ENCODE assay signal across 16 cellular contexts in genomic region chr10:72846225-72846624, GRCh38. TPM values are rescaled to one million over a fixed set of nuclear protein-coding genes. Genes with fewer than 3 reads are reported as not detected.
DNase-seq lines count a peak whose midpoint lies in the region; ATAC-seq, FAIRE-seq and TF ChIP-seq lines count a peak whose summit lies in the region.
"Had no signal": no experiment of that assay in that cellular context is flagged by ENCODE, and none has a peak within 500 bp of the region (broad histone marks: within the 10 kb centered on the region; RNA-seq: fewer than 3 reads in every experiment).

No MANE protein-coding gene starts in this region.

- FAIRE-seq in A549 (lab: Jason Lieb, UNC) (peak; percentile 74), H54 (lab: Jason Lieb, UNC) (peak; percentile 100)

- POLR2A ChIA-PET in A549 (lab: Yijun Ruan, JAX): interaction anchor here (0.6 kb wide), 1 partner anchor 249 kb away, joined by 4 read pairs; no protein-coding TSS in a partner anchor

- CTCF ChIA-PET in A549 (lab: Yijun Ruan, JAX): interaction anchor here (1.9 kb wide), 1 partner anchor 11 kb away, joined by 13 read pairs; no protein-coding TSS in a partner anchor

- no peak for TF ChIP-seq EP300 in A549 (IDR thresholded peaks at IDR 0.05)

- TF ChIP-seq CTCF in A549 (IDR thresholded peaks at IDR 0.05): no peak
- no peak for TF ChIP-seq CTCF in fibroblast of the aortic adventitia (IDR thresholded peaks at IDR 0.05; ENCODE audit: insufficient read depth, low read length)

- H3K4me1 ChIP-seq in A549: peaks cover 22% of the 10 kb centered on the region
- H3K4me1 ChIP-seq: SJCRH30 had no signal

- TF ChIP-seq RAD21 in A549 (conservative IDR thresholded peaks at IDR 0.05 in 1 of 2, IDR thresholded peaks at IDR 0.05 in 1 of 2): no peak

- TF ChIP-seq POLR2A in A549 (IDR thresholded peaks at IDR 0.05; ENCODE audit: low read length) (no peak), H54 (IDR thresholded peaks at IDR 0.05; ENCODE audit: low read depth, low read length) (no peak)

- ATAC-seq in A549 (peak; percentile 94 to 99), SK-N-SH treated with all-trans-retinoic acid at 6 μM for 48 hours (peak; percentile 60; the same call in 2 of the 3 replicates), GM21786 (IDR thresholded peaks at IDR 0.05; ENCODE audit: unreplicated experiment) (no peak), HG03378 (IDR thresholded peaks at IDR 0.05; ENCODE audit: unreplicated experiment) (no peak)

- no peak overlapping the region for H3K4me3 ChIP-seq in A549
- H3K4me3 ChIP-seq in fibroblast of the aortic adventitia (ENCODE audit: low read depth, low read length): no peak overlapping the region
- H3K4me3 ChIP-seq: SJCRH30 had no signal

- H3K27ac ChIP-seq in A549: peak overlapping the region; percentile 59 to 85
- H3K27ac ChIP-seq: SJCRH30 had no signal

- H3K9me3 ChIP-seq in A549: peaks cover 5% of the 10 kb centered on the region; the same call in 2 of the 3 replicates

- DNase-seq in A549 (ENCODE audit: low read depth in 1 of 2, low spot score in 1 of 2) (peak; percentile 52 to 64), H54 (ENCODE audit: insufficient read length, low spot score) (peak; percentile 67), fibroblast of the aortic adventitia (ENCODE audit: low read depth) (peak; percentile 68), SIG-M5 treated with dmso at 0.1 percent for 504 hours (lab: John Stamatoyannopoulos, UW; ENCODE audit: unreplicated experiment) (no peak), HUDEP-2 (lab: John Stamatoyannopoulos, UW; ENCODE audit: unreplicated experiment in 76 of 76) (no peak)
- DNase-seq: activated CD4-positive, CD25-positive, alpha-beta regulatory T cell treated with anti-CD3 and anti-CD28 coated beads, Interleukin-2, amount 50 U/mL, for 72 hours; activated naive CD8-positive, alpha-beta T cell treated with anti-CD3 and anti-CD28 coated beads, Interleukin-2, amount 10 ng/mL, durations not matched to agents 7 days and 5 days; CD4-positive, alpha-beta T cell; islet precursor cell; NCI-H2171; occipital lobe; SJCRH30 had no signal

- H3K4me2 ChIP-seq in A549: peak overlapping the region; percentile 65

- 33% methylated on average over 7 of the region's 7 CpGs for WGBS in A549 (ENCODE audit: missing lambda C conversion rate)

TF ChIP-seq in A549, 52 proteins besides CTCF, POLR2A, EP300 and RAD21 (continues in another document):
- no peak for TF ChIP-seq USF2 (IDR thresholded peaks at IDR 0.05)
- TF ChIP-seq MAX (IDR thresholded peaks at IDR 0.05): 0 out of 2 replicates have a peak, but pooled peaks have one; percentile 27
- no peak for TF ChIP-seq BCL3 (IDR thresholded peaks at IDR 0.05)
- no peak for TF ChIP-seq MYC (IDR thresholded peaks at IDR 0.05; ENCODE audit: borderline replicate concordance, low read length)
- 0 out of 5 replicates have a peak, but pooled peaks of 1 of the 2 experiments have one; percentile 28 for TF ChIP-seq JUN (IDR thresholded peaks at IDR 0.05)
- TF ChIP-seq RNF2 (IDR thresholded peaks at IDR 0.05; ENCODE audit: borderline replicate concordance, low read depth): no peak
- no peak for TF ChIP-seq ZSCAN20 (CRISPR knock-in tag; IDR thresholded peaks at IDR 0.05)
- peak; percentile 66 for TF ChIP-seq FOSL2 (IDR thresholded peaks at IDR 0.05)
- peak; percentile 80 for TF ChIP-seq FOSL2 (CRISPR knock-in tag; IDR thresholded peaks at IDR 0.05)
- no peak for TF ChIP-seq NR3C1 (IDR thresholded peaks at IDR 0.05)
- peak in 1 of 2 experiments; percentile 46; a peak in 1 of 4 replicates for TF ChIP-seq CEBPB (IDR thresholded peaks at IDR 0.05)
- TF ChIP-seq PBX3 (IDR thresholded peaks at IDR 0.05): no peak
- no peak for TF ChIP-seq HDAC2 (IDR thresholded peaks at IDR 0.05)

TF ChIP-seq in SK-N-SH treated with all-trans-retinoic acid at 6 μM for 48 hours, 23 proteins besides CTCF, POLR2A, EP300 and RAD21:
- TF ChIP-seq RARB (CRISPR knock-in tag; IDR thresholded peaks at IDR 0.05): no peak
- TF ChIP-seq ZNF565 (CRISPR knock-in tag; conservative IDR thresholded peaks at IDR 0.05; ENCODE audit: low read depth): no peak
- no peak for TF ChIP-seq ZFP3 (CRISPR knock-in tag; IDR thresholded peaks at IDR 0.05)
- TF ChIP-seq ZNF8 (CRISPR knock-in tag; IDR thresholded peaks at IDR 0.05): no peak
- no peak for TF ChIP-seq ZC3H10 (CRISPR knock-in tag; IDR thresholded peaks at IDR 0.05)
- TF ChIP-seq ESRRG (CRISPR knock-in tag; IDR thresholded peaks at IDR 0.05): no peak
- TF ChIP-seq CSDC2 (CRISPR knock-in tag; IDR thresholded peaks at IDR 0.05): no peak

RNA-seq across cellular contexts. Expression of gene OIT3, which starts 47.3 kb away (rescaled TPM):
- polyA plus RNA-seq in A549 (2011; rRNA removed): 0.06 and 0.07 TPM in 2 replicates
- polyA plus RNA-seq in A549 (2012; cell fraction: cytosol; rRNA removed): 0.09 and 0.11 TPM in 2 replicates
- polyA plus RNA-seq in A549 (2012; cell fraction: nucleus; rRNA removed): 0.33 and 0.34 TPM in 2 replicates
- 0.07 to 0.08 TPM (median 0.08 TPM) in 3 replicates for polyA plus RNA-seq in A549 (2017; fragmentation: RNase III; extraction: RNeasy Plus Mini Kit Qiagen cat#74134 plus additional on column Dnase treatment)
- polyA minus RNA-seq in A549 (2011; rRNA and poly(A)+ RNA removed): 0.24 and 0.58 TPM in 2 replicates
- not detected in 2 replicates for total RNA-seq in fibroblast of the aortic adventitia (ENCODE audit: low replicate concordance)
- total RNA-seq: activated naive CD8-positive, alpha-beta T cell treated with anti-CD3 and anti-CD28 coated beads, Interleukin-2, amount 10 ng/mL, durations not matched to agents 7 days and 5 days; CD4-positive, alpha-beta T cell had no signal
- polyA plus RNA-seq: IgD-negative memory B cell had no signal

Comparison
In these comparisons a context has a peak if more than half of its experiments do, and no peak if none do; other contexts are left out.
1. ATAC-seq: peak in A549 (2 of 2) and SK-N-SH treated with all-trans-retinoic acid at 6 μM for 48 hours (single experiment); none in GM21786 (single experiment) and HG03378 (single experiment).
2. DNase-seq: peak in A549 (2 of 2), H54 (single experiment) and fibroblast of the aortic adventitia (single experiment); none in SIG-M5 treated with dmso at 0.1 percent for 504 hours (single experiment) and HUDEP-2 (0 of 76).